Comparison of ENCODE assay signal across 38 cellular contexts in genomic region chr1:110488867-110489266, GRCh38. TPM values are rescaled to one million over a fixed set of nuclear protein-coding genes. Genes with fewer than 3 reads are reported as not detected.
"Had no signal": no experiment of that assay in that cellular context is flagged by ENCODE, and none has a peak within 500 bp of the region (broad histone marks: within the 10 kb centered on the region; RNA-seq: fewer than 3 reads in every experiment).

No MANE protein-coding gene starts in this region.

- H3K4me3 ChIP-seq: MG63 had no signal

- H3K36me3 ChIP-seq: MG63 had no signal

- H3K9me3 ChIP-seq: MG63 had no signal

- DNase-seq: Karpas-422, Kasumi-1, MG63, MM.1S, MV-4-11, NCI-H1048, NCI-H1092, NCI-H1092 treated with DMSO at 0.1 percent for 48 hours, NCI-H1105, NCI-H1105 treated with DMSO at 0.1 percent for 48 hours, NCI-H1417, NCI-H1417 treated with DMSO at 0.1 percent for 48 hours, NCI-H1436, NCI-H1436 treated with DMSO at 0.1 percent for 48 hours, NCI-H146, NCI-H1694, NCI-H1694 treated with DMSO at 0.1 percent for 48 hours, NCI-H187, NCI-H187 treated with DMSO at 0.1 percent for 48 hours, NCI-H1930, NCI-H2029, NCI-H2029 treated with DMSO at 0.1 percent for 48 hours, NCI-H2081, NCI-H2081 treated with DMSO at 0.1 percent for 48 hours, NCI-H2107, NCI-H2171, NCI-H2171 treated with DMSO at 0.1 percent for 48 hours, NCI-H2227 treated with DMSO at 0.1 percent for 48 hours, NCI-H226, NCI-H345, NCI-H446, NCI-H446 treated with DMSO at 0.1 percent for 48 hours, NCI-H510A, NCI-H510A treated with DMSO at 0.1 percent for 48 hours had no signal

- H3K27me3 ChIP-seq: MG63 had no signal

RNA-seq across cellular contexts. Expression of gene KCNA10, which starts 30.1 kb away (rescaled TPM):
- total RNA-seq: LHCN-M2, M059J, MCF 10A, NCI-H460 had no signal

RNA-seq across cellular contexts. Expression of gene PROK1, which starts 37.9 kb away (rescaled TPM):
- total RNA-seq: LHCN-M2, MCF 10A, NCI-H460 had no signal
